In genomic region chrX:105882581-105883275, GRCh38 we compare ENCODE assay signal across 17 cellular contexts.
A peak's percentile ranks its signal among the peaks of the same experiment; 100 is the strongest.
DNase-seq lines count a peak whose midpoint lies in the region; ATAC-seq, FAIRE-seq and TF ChIP-seq lines count a peak whose summit lies in the region.
"Had no signal": no experiment of that assay in that cellular context is flagged by ENCODE, and none has a peak within 500 bp of the region (broad histone marks: within the 10 kb centered on the region; RNA-seq: fewer than 3 reads in every experiment).

No MANE protein-coding gene starts in this region.

- TF ChIP-seq CTCF in bronchial epithelial cell (IDR thresholded peaks at IDR 0.05; ENCODE audit: insufficient read depth, low read length, severe bottlenecking) (no peak), nephron (IDR thresholded peaks at IDR 0.05; ENCODE audit: unreplicated experiment in 3 of 3) (no peak)

- H3K36me3 Mint-ChIP-seq in nephron (ENCODE audit: low read depth), result peaks cover 3% of the 10 kb centered on the region

- no peaks in the 10 kb centered on the region for H3K36me3 ChIP-seq in bronchial epithelial cell (ENCODE audit: control insufficient read depth, insufficient read depth, low read length)

- peak; percentile 26 for DNase-seq in H4 (ENCODE audit: low spot score)
- peak; percentile 22 for DNase-seq in NCI-H2107 (lab: John Stamatoyannopoulos, UW)
- DNase-seq in bronchial epithelial cell (ENCODE audit: low read depth), result peak; percentile 2
- DNase-seq in NCI-H2081 treated with DMSO at 0.1 percent for 48 hours (lab: John Stamatoyannopoulos, UW), result no peak
- DNase-seq in HUDEP-2 (lab: John Stamatoyannopoulos, UW; ENCODE audit: unreplicated experiment in 76 of 76), result no peak
- DNase-seq: activated naive CD4-positive, alpha-beta T cell treated with anti-CD3 and anti-CD28 coated beads for 36 hours; DND-41; nephron progenitor cell; retina; substantia nigra had no signal

- no peak for FAIRE-seq in bronchial epithelial cell (lab: Jason Lieb, UNC)
- FAIRE-seq: K562 had no signal

- H3K27me3 Mint-ChIP-seq in nephron (ENCODE audit: low read depth), result no peaks in the 10 kb centered on the region
- H3K27me3 Mint-ChIP-seq: B cell had no signal

- no peak for ATAC-seq in HG03196 (IDR thresholded peaks at IDR 0.05; ENCODE audit: unreplicated experiment)
- ATAC-seq: activated CD4-positive, CD25-positive, alpha-beta regulatory T cell treated with anti-CD3 and anti-CD28 coated beads, Interleukin-2, amount 50 U/mL, for 24 hours; K562 had no signal

- H3K4me1 Mint-ChIP-seq in nephron, result peaks cover 35% of the 10 kb centered on the region
- H3K4me1 Mint-ChIP-seq: B cell had no signal

- peak overlapping the region; percentile 19 to 69 (median 58) for H3K27ac Mint-ChIP-seq in nephron
- H3K27ac Mint-ChIP-seq: activated naive CD4-positive, alpha-beta T cell treated with anti-CD3 and anti-CD28 coated beads for 36 hours; B cell; nephron progenitor cell; T-helper 2 cell treated with Interferon-gamma antibody and Interleukin-4, amounts not matched to agents 5 μg/mL and 100 μg/mL, for 36 hours had no signal

- H3K9me3 Mint-ChIP-seq in nephron, result no peaks in the 10 kb centered on the region
- H3K9me3 Mint-ChIP-seq: activated naive CD4-positive, alpha-beta T cell treated with anti-CD3 and anti-CD28 coated beads for 36 hours; T-helper 2 cell treated with Interferon-gamma antibody and Interleukin-4, amounts not matched to agents 5 μg/mL and 100 μg/mL, for 36 hours had no signal

- H3K4me3 ChIP-seq in bronchial epithelial cell (ENCODE audit: low read depth, low read length), result no peak overlapping the region
- H3K4me3 ChIP-seq: K562, lung had no signal

- H3K27me3 ChIP-seq in bronchial epithelial cell (ENCODE audit: control insufficient read depth, insufficient read depth, low read length), result no peaks in the 10 kb centered on the region

- no peak overlapping the region for H3K4me3 Mint-ChIP-seq in nephron
- H3K4me3 Mint-ChIP-seq: activated naive CD4-positive, alpha-beta T cell treated with anti-CD3 and anti-CD28 coated beads for 36 hours; B cell; nephron progenitor cell; T-helper 2 cell treated with Interferon-gamma antibody and Interleukin-4, amounts not matched to agents 5 μg/mL and 100 μg/mL, for 36 hours had no signal

Comparison
In these comparisons a context has a peak if more than half of its experiments do, and no peak if none do; other contexts are left out.
1. DNase-seq: peak in H4 (single experiment), NCI-H2107 (single experiment) and bronchial epithelial cell (single experiment); none in NCI-H2081 treated with DMSO at 0.1 percent for 48 hours (single experiment) and HUDEP-2 (0 of 76).